20 cellular contexts compared by ENCODE assay signal in the genomic region with DNA sequence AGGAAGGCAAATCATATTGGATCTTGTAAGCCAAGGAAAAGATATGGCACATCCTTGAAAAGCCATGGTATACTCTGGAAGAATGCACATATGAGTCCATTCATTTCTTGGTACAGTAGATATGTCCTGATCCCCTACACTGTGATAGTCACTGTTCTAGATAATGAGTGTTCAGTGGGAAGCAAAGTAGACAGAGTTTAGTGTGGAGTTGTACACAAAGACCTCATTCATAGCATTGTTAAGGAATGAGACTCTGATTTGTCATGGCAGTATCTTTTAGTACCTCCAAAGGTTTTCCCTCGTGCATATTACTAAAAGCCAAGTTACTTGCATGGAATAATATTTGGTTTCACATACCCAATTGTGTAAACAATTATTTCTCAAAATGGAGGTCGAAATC.
A peak's percentile ranks its signal among the peaks of the same experiment; 100 is the strongest.
DNase-seq lines count a peak whose midpoint lies in the region; ATAC-seq, FAIRE-seq and TF ChIP-seq lines count a peak whose summit lies in the region.
"Had no signal": no experiment of that assay in that cellular context is flagged by ENCODE, and none has a peak within 500 bp of the region (broad histone marks: within the 10 kb centered on the region; RNA-seq: fewer than 3 reads in every experiment).

No MANE protein-coding gene starts in this region.

- no peak overlapping the region for H3K4me3 ChIP-seq in PC-9
- no peak overlapping the region for H3K4me3 ChIP-seq in H1 (ENCODE audit: extremely low read depth in 1 of 4, insufficient read depth in 2 of 4, low read depth in 3 of 4, low read length in 4 of 4)
- H3K4me3 ChIP-seq: esophagus muscularis mucosa, GM23338 had no signal

- H3K27me3 ChIP-seq in PC-9 (ENCODE audit: insufficient read depth, low read depth) (no peaks in the 10 kb centered on the region), H1 (replicated peaks in 1 of 4; ENCODE audit: control insufficient read depth in 3 of 4, extremely low read depth in 1 of 4, insufficient read depth in 3 of 4, low read length in 3 of 4) (no peaks in the 10 kb centered on the region)
- H3K27me3 ChIP-seq: BE2C, esophagus muscularis mucosa had no signal

- DNase-seq in Ammon's horn (ENCODE audit: low spot score), result peak; percentile 27
- DNase-seq in PC-9, result peak in 1 of 2 experiments; percentile 42
- no peak for DNase-seq in H1 (ENCODE audit: low read depth in 1 of 2, low spot score in 2 of 2)
- DNase-seq in non-pigmented ciliary epithelial cell (ENCODE audit: low read depth), result peak; percentile 49
- DNase-seq: activated CD4-positive, alpha-beta memory T cell treated with anti-CD3 and anti-CD28 coated beads, Interleukin-2, amount 10 ng/mL, durations not matched to agents 7 days and 5 days; activated effector memory CD4-positive, alpha-beta T cell treated with anti-CD3 and anti-CD28 coated beads, Interleukin-2, amount 50 U/mL, for 16 hours; BE2C; DMS79 treated with DMSO at 0.1 percent for 48 hours; NCI-H1092; NCI-H510A; RPMI8226; stimulated activated CD4-positive, alpha-beta T cell treated with anti-CD3 and anti-CD28 coated beads, Interleukin-2, amount 100 ng/mL, for 48 hours had no signal

- no peaks in the 10 kb centered on the region for H3K79me1 ChIP-seq in H1 (ENCODE audit: low read depth, low read length)

- no peaks in the 10 kb centered on the region for H4K20me1 ChIP-seq in PC-9 (ENCODE audit: insufficient read depth)
- no peaks in the 10 kb centered on the region for H4K20me1 ChIP-seq in H1 (replicated peaks in 1 of 2; ENCODE audit: control insufficient read depth in 1 of 2, insufficient read depth in 2 of 2, low read length in 2 of 2)

- H3K79me2 ChIP-seq in PC-9 (ENCODE audit: low read depth) (peaks cover 11% of the 10 kb centered on the region; the same call in 1 of the 2 replicates), H1 (ENCODE audit: control insufficient read depth in 1 of 2, insufficient read depth in 2 of 2, low read length in 2 of 2) (no peaks in the 10 kb centered on the region)

- no peaks in the 10 kb centered on the region for H3K23me2 ChIP-seq in H1 (ENCODE audit: low read depth, low read length)

- H3K9me2 ChIP-seq in PC-9 (ENCODE audit: insufficient read depth), result no peaks in the 10 kb centered on the region

- H3K4ac ChIP-seq in H1 (replicated peaks; ENCODE audit: insufficient read length, low read depth, low read length), result no peak overlapping the region

- no peak for TF ChIP-seq CTCF in PC-9 (conservative IDR thresholded peaks at IDR 0.05)
- no peak for TF ChIP-seq CTCF in H1 (IDR thresholded peaks at IDR 0.05; ENCODE audit: control extremely low read depth in 1 of 3, insufficient read depth in 1 of 3, low read depth in 1 of 3, low read length in 3 of 3)

- TF ChIP-seq EP300 in H1 (IDR thresholded peaks at IDR 0.05; ENCODE audit: borderline replicate concordance in 1 of 2, low read depth in 2 of 2, low read length in 2 of 2), result no peak

- no peak for TF ChIP-seq POLR2A in H1 (IDR thresholded peaks at IDR 0.05; ENCODE audit: control extremely low read depth in 1 of 2, low read depth in 2 of 2, low read length in 2 of 2)

- H3K36me3 ChIP-seq in PC-9 (ENCODE audit: low read depth), result no peaks in the 10 kb centered on the region
- no peaks in the 10 kb centered on the region for H3K36me3 ChIP-seq in H1 (ENCODE audit: control insufficient read depth in 2 of 4, insufficient read depth in 4 of 4, low read length in 3 of 4)
- H3K36me3 ChIP-seq: BE2C, esophagus muscularis mucosa had no signal

- H3K27ac ChIP-seq in PC-9, result 0 out of 2 replicates have a peak overlapping the region, but pooled peaks have one; percentile 17
- H3K27ac ChIP-seq in H1 (ENCODE audit: low read depth, low read length), result no peak overlapping the region
- H3K27ac ChIP-seq: esophagus muscularis mucosa had no signal

- H4K91ac ChIP-seq in H1 (replicated peaks; ENCODE audit: insufficient read length, low read length), result no peak overlapping the region

- H3K18ac ChIP-seq in H1 (ENCODE audit: extremely low read depth, low read length), result no peak overlapping the region

- 0 out of 2 replicates have a peak overlapping the region, but pooled peaks have one; percentile 0 for H2BK15ac ChIP-seq in H1 (ENCODE audit: low read length)

- intact Hi-C loops in PC-9 (cut with micrococcal nuclease; ENCODE audit: unreplicated experiment), result loop anchor here (5.0 kb wide), 5 partner anchors 35 to 300 kb away; no protein-coding TSS in a partner anchor

- H2BK12ac ChIP-seq in H1 (ENCODE audit: low read depth, low read length), result no peak overlapping the region

- H3K9me3 ChIP-seq in PC-9 (ENCODE audit: insufficient read depth, low read depth) (no peaks in the 10 kb centered on the region), H1 (ENCODE audit: insufficient read depth in 2 of 2, low read depth in 1 of 2, low read length in 1 of 2) (no peaks in the 10 kb centered on the region)
- H3K9me3 ChIP-seq: BE2C, esophagus muscularis mucosa had no signal

- ATAC-seq in GM21825 (IDR thresholded peaks at IDR 0.05; ENCODE audit: unreplicated experiment) (no peak), GM19463 (IDR thresholded peaks at IDR 0.05; ENCODE audit: unreplicated experiment) (no peak), GM21515 (IDR thresholded peaks at IDR 0.05; ENCODE audit: unreplicated experiment) (no peak), HG03139 (IDR thresholded peaks at IDR 0.05; ENCODE audit: unreplicated experiment) (no peak)
- ATAC-seq: GM23338; stimulated activated effector memory CD8-positive, alpha-beta T cell treated with anti-CD3 and anti-CD28 coated beads, Interleukin-12 subunit alpha, Interleukin-12 subunit beta, amount 100 ng/mL, for 72 hours had no signal

- no peak overlapping the region for H3K4me2 ChIP-seq in PC-9
- no peak overlapping the region for H3K4me2 ChIP-seq in H1 (ENCODE audit: insufficient read depth in 1 of 2, low read depth in 2 of 2, low read length in 2 of 2)
- H3K4me2 ChIP-seq: GM23338 had no signal

- H3K14ac ChIP-seq in H1 (ENCODE audit: insufficient read length), result no peak overlapping the region

- H3K23ac ChIP-seq in H1 (ENCODE audit: insufficient read length), result no peak overlapping the region

- FAIRE-seq in H1 (lab: Jason Lieb, UNC), result no peak
- FAIRE-seq: GM12892 had no signal

- no peak overlapping the region for H3K56ac ChIP-seq in H1 (replicated peaks; ENCODE audit: insufficient read length, low read depth, low read length)

- BruUV-seq in PC-9 (replicated peaks; lab: Mats Ljungman, UMichigan), result no TSS peak

- H2BK20ac ChIP-seq in H1 (ENCODE audit: low read length), result no peak overlapping the region

- no peak overlapping the region for H2AK5ac ChIP-seq in H1 (ENCODE audit: low read depth, low read length)

- whole genome bisulfite sequencing in H1 (ENCODE audit: extremely low coverage in 1 of 2, insufficient coverage in 1 of 2, insufficient read length in 1 of 2, insufficient replicate concordance in 2 of 2, low coverage in 1 of 2, low lambda C conversion rate in 2 of 2, missing lambda C conversion rate in 1 of 2), 2 experiments, result 86% methylated on average over 2 of the region's 2 CpGs; no CpG with 5 or more reads in 1 of the 2 experiments

- H3K9ac ChIP-seq in H1 (replicated peaks in 1 of 4; ENCODE audit: extremely low read depth in 1 of 4, low read depth in 3 of 4, low read length in 3 of 4), result no peak overlapping the region

- H2AFZ ChIP-seq in PC-9 (no peak overlapping the region), H1 (ENCODE audit: low read length) (no peak overlapping the region)
- H2AFZ ChIP-seq: GM23338 had no signal

- POLR2A ChIA-PET in PC-9 (lab: Charles Lee; ENCODE audit: unreplicated experiment), result no interaction called here
- POLR2A ChIA-PET in H1 (lab: Charles Lee; ENCODE audit: partially characterized antibody), result no interaction called here

- H2BK120ac ChIP-seq in H1 (replicated peaks; ENCODE audit: low read depth, low read length), result no peak overlapping the region

- H3F3A ChIP-seq in PC-9 (ENCODE audit: insufficient read depth, low read depth), result peaks cover 24% of the 10 kb centered on the region; the same call in 1 of the 2 replicates

- peaks cover 42% of the 10 kb centered on the region for H3K4me1 ChIP-seq in PC-9 (replicated peaks; ENCODE audit: insufficient read depth)
- H3K4me1 ChIP-seq in H1 (replicated peaks in 1 of 4; ENCODE audit: control insufficient read depth in 3 of 4, insufficient read depth in 4 of 4, low read length in 3 of 4), result peaks cover 0 to 12% (median 7%) of the 10 kb centered on the region in 4 experiments; a peak in 6 of 7 replicates

- no peak overlapping the region for H2BK5ac ChIP-seq in H1 (ENCODE audit: low read depth, low read length)

- CTCF ChIA-PET in PC-9 (lab: Charles Lee) (no interaction called here), H1 (lab: Charles Lee; ENCODE audit: partially characterized antibody) (interaction anchor here (1.3 kb wide), 1 partner anchor 19 kb away, joined by 3 read pairs; no protein-coding TSS in a partner anchor)

- no peak overlapping the region for H4K5ac ChIP-seq in H1 (ENCODE audit: insufficient read length, low read depth, low read length)

- no peak overlapping the region for H4K8ac ChIP-seq in H1 (ENCODE audit: extremely low read depth, insufficient read depth, low read length)

- no peak for TF ChIP-seq RAD21 in H1 (IDR thresholded peaks at IDR 0.05 in 1 of 2, conservative IDR thresholded peaks at IDR 0.05 in 1 of 2; ENCODE audit: low read depth in 2 of 2, low read length in 2 of 2)

TF ChIP-seq in H1, 55 proteins besides CTCF, POLR2A, EP300 and RAD21 (continues in another document):
- TF ChIP-seq CHD2 (IDR thresholded peaks at IDR 0.05; ENCODE audit: low read length), result no peak
- no peak for TF ChIP-seq YY1 (IDR thresholded peaks at IDR 0.05; ENCODE audit: low read depth, low read length)
- TF ChIP-seq GABPA (IDR thresholded peaks at IDR 0.05; ENCODE audit: borderline replicate concordance, insufficient read depth, low read length), result no peak
- no peak for TF ChIP-seq SUZ12 (IDR thresholded peaks at IDR 0.05; ENCODE audit: low read length)
- TF ChIP-seq HDAC2 (IDR thresholded peaks at IDR 0.05; ENCODE audit: borderline replicate concordance in 1 of 2, low read depth in 2 of 2, low read length in 2 of 2), result no peak
- TF ChIP-seq EGR1 (IDR thresholded peaks at IDR 0.05; ENCODE audit: borderline replicate concordance, low read depth, low read length), result no peak
- no peak for TF ChIP-seq EZH2 (IDR thresholded peaks at IDR 0.05; ENCODE audit: low read depth, low read length, severe bottlenecking)
- no peak for TF ChIP-seq RNF2 (IDR thresholded peaks at IDR 0.05; ENCODE audit: borderline replicate concordance, low read depth, low read length, missing control alignments, poor library complexity, severe bottlenecking)
- TF ChIP-seq CBX8 (IDR thresholded peaks at IDR 0.05; ENCODE audit: borderline replicate concordance, low read depth, low read length), result no peak
- no peak for TF ChIP-seq BCL11A (IDR thresholded peaks at IDR 0.05; ENCODE audit: low read depth in 2 of 2, low read length in 2 of 2)
- no peak for TF ChIP-seq KDM1A (IDR thresholded peaks at IDR 0.05; ENCODE audit: borderline replicate concordance, low read length)
- TF ChIP-seq POU5F1 (IDR thresholded peaks at IDR 0.05; ENCODE audit: low read depth, low read length), result no peak
- no peak for TF ChIP-seq KDM4A (IDR thresholded peaks at IDR 0.05; ENCODE audit: low read depth, low read length, severe bottlenecking)
- no peak for TF ChIP-seq SIX5 (IDR thresholded peaks at IDR 0.05; ENCODE audit: low read depth, low read length)
- no peak for TF ChIP-seq CTBP2 (IDR thresholded peaks at IDR 0.05; ENCODE audit: borderline replicate concordance, insufficient read depth, insufficient read length, low read length)

Comparison
In these comparisons a context has a peak if more than half of its experiments do, and no peak if none do; other contexts are left out.
1. DNase-seq: peak in Ammon's horn (single experiment) and non-pigmented ciliary epithelial cell (single experiment); none in H1 (0 of 2).